ENCODE assay signal across 28 cellular contexts in genomic region chr2:114598329-114598728, GRCh38.
"Had no signal": no experiment of that assay in that cellular context is flagged by ENCODE, and none has a peak within 500 bp of the region (broad histone marks: within the 10 kb centered on the region; RNA-seq: fewer than 3 reads in every experiment).

No MANE protein-coding gene starts in this region.

- H3K36me3 ChIP-seq: colonic mucosa, esophagus squamous epithelium, gastrocnemius medialis, heart right ventricle had no signal

- H3K4me1 Mint-ChIP-seq: endodermal cell, memory B cell had no signal

- ATAC-seq: effector memory CD8-positive, alpha-beta T cell; esophagus mucosa; gastrocnemius medialis; heart right ventricle; left colon; left lobe of liver; left ventricle myocardium superior had no signal

- FAIRE-seq: endometrium, islet of Langerhans, keratinocyte had no signal

- H3K9me3 Mint-ChIP-seq: dendritic cell treated with granulocyte-macrophage colony-stimulating factor and Interleukin-4, amounts not matched to agents 40 ng/mL and 50 ng/mL, for 4 days; effector memory CD8-positive, alpha-beta T cell; endodermal cell had no signal

- H3K27ac ChIP-seq: colonic mucosa, epithelial cell of prostate, esophagus squamous epithelium, gastrocnemius medialis, heart right ventricle had no signal

- H3K36me3 Mint-ChIP-seq: memory B cell had no signal

- H3K4me3 ChIP-seq: colonic mucosa, esophagus squamous epithelium, gastrocnemius medialis, heart right ventricle, lung had no signal

- H3K27me3 ChIP-seq: colonic mucosa, esophagus squamous epithelium, gastrocnemius medialis, heart right ventricle had no signal

- H3K27ac Mint-ChIP-seq: dendritic cell treated with granulocyte-macrophage colony-stimulating factor and Interleukin-4, amounts not matched to agents 40 ng/mL and 50 ng/mL, for 4 days; effector memory CD8-positive, alpha-beta T cell; endodermal cell; memory B cell had no signal

- H3K27me3 Mint-ChIP-seq: dendritic cell treated with granulocyte-macrophage colony-stimulating factor and Interleukin-4, amounts not matched to agents 40 ng/mL and 50 ng/mL, for 4 days; effector memory CD8-positive, alpha-beta T cell had no signal

- DNase-seq: colonic mucosa; cortex of kidney; effector CD8-positive, alpha-beta T cell; effector memory CD8-positive, alpha-beta T cell; endodermal cell; erythroblast; esophagus squamous epithelium; foreskin fibroblast; foreskin melanocyte; gastrocnemius medialis; glutamatergic neuron; head of caudate nucleus; heart right ventricle; hippocampal formation; left colon; left ventricle myocardium superior; mammary epithelial cell; mesendoderm; midbrain had no signal

- H3K4me1 ChIP-seq: colonic mucosa, esophagus squamous epithelium, gastrocnemius medialis, heart right ventricle had no signal

- H3K9me3 ChIP-seq: colonic mucosa, esophagus squamous epithelium, gastrocnemius medialis, heart right ventricle had no signal

- H3K4me3 Mint-ChIP-seq: dendritic cell treated with granulocyte-macrophage colony-stimulating factor and Interleukin-4, amounts not matched to agents 40 ng/mL and 50 ng/mL, for 4 days; effector memory CD8-positive, alpha-beta T cell; endodermal cell; memory B cell had no signal
